Comparison of ENCODE assay signal across 19 cellular contexts in genomic region chr2:172439911-172440310, GRCh38. TPM values are rescaled to one million over a fixed set of nuclear protein-coding genes. Genes with fewer than 3 reads are reported as not detected.
DNase-seq lines count a peak whose midpoint lies in the region; ATAC-seq and TF ChIP-seq lines count a peak whose summit lies in the region.
"Had no signal": no experiment of that assay in that cellular context is flagged by ENCODE, and none has a peak within 500 bp of the region (broad histone marks: within the 10 kb centered on the region; RNA-seq: fewer than 3 reads in every experiment).

No MANE protein-coding gene starts in this region.

- peak overlapping the region; percentile 31 to 74 (median 56) for H3K4me3 Mint-ChIP-seq in CD4-positive, CD25-positive, alpha-beta regulatory T cell
- H3K4me3 Mint-ChIP-seq in naive thymus-derived CD8-positive, alpha-beta T cell = peak overlapping the region in 7 of 10 donors; percentile 9 to 75 (median 48)
- H3K4me3 Mint-ChIP-seq in chondrocyte (ENCODE audit: unreplicated experiment) = no peak overlapping the region
- H3K4me3 Mint-ChIP-seq: activated CD8-positive, alpha-beta memory T cell treated with anti-CD3 and anti-CD28 coated beads, Interleukin-2, amount 10 ng/mL, durations not matched to agents 7 days and 5 days; activated T-helper 17 cell treated with anti-CD3 and anti-CD28 coated beads, Interleukin-2, amount 50 U/mL, for 72 hours; naive B cell had no signal

- ATAC-seq in CD4-positive, CD25-positive, alpha-beta regulatory T cell (ENCODE audit: low read depth in 2 of 2) = no peak
- no peak for ATAC-seq in naive thymus-derived CD8-positive, alpha-beta T cell
- ATAC-seq in HG03571 (IDR thresholded peaks at IDR 0.05; ENCODE audit: unreplicated experiment) = no peak
- ATAC-seq: activated CD8-positive, alpha-beta memory T cell treated with anti-CD3 and anti-CD28 coated beads, Interleukin-2, amount 10 ng/mL, durations not matched to agents 7 days and 5 days; lower lobe of right lung had no signal

- peak overlapping the region in 1 of 3 donors; percentile 85 for H3K27ac Mint-ChIP-seq in CD4-positive, CD25-positive, alpha-beta regulatory T cell
- H3K27ac Mint-ChIP-seq in naive thymus-derived CD8-positive, alpha-beta T cell = peak overlapping the region in 5 of 10 donors; percentile 18 to 88 (median 78)
- H3K27ac Mint-ChIP-seq in chondrocyte (ENCODE audit: unreplicated experiment) = no peak overlapping the region
- H3K27ac Mint-ChIP-seq: activated CD8-positive, alpha-beta memory T cell treated with anti-CD3 and anti-CD28 coated beads, Interleukin-2, amount 10 ng/mL, durations not matched to agents 7 days and 5 days; activated T-helper 17 cell treated with anti-CD3 and anti-CD28 coated beads, Interleukin-2, amount 50 U/mL, for 72 hours; naive B cell had no signal

- TF ChIP-seq CTCF in KMS-11 (conservative IDR thresholded peaks at IDR 0.05; ENCODE audit: low read depth, low read length) (no peak), chondrocyte (IDR thresholded peaks at IDR 0.05) (no peak)

- no peaks in the 10 kb centered on the region for H3K9me3 Mint-ChIP-seq in CD4-positive, CD25-positive, alpha-beta regulatory T cell
- no peaks in the 10 kb centered on the region for H3K9me3 Mint-ChIP-seq in naive thymus-derived CD8-positive, alpha-beta T cell
- no peaks in the 10 kb centered on the region for H3K9me3 Mint-ChIP-seq in chondrocyte (ENCODE audit: low read depth)
- H3K9me3 Mint-ChIP-seq: activated T-helper 17 cell treated with anti-CD3 and anti-CD28 coated beads, Interleukin-2, amount 50 U/mL, for 72 hours; naive B cell had no signal

- H3K9ac ChIP-seq in KMS-11 (no peak overlapping the region), duodenal mucosa (ENCODE audit: low read depth in 1 of 2, low read length in 2 of 2) (peak overlapping the region in 1 of 2 donors; percentile 27)

- H2AFZ ChIP-seq in KMS-11 (ENCODE audit: low read depth) = no peak overlapping the region

- peaks cover 23 to 45% (median 36%) of the 10 kb centered on the region in 4 donors for H3K4me1 Mint-ChIP-seq in CD4-positive, CD25-positive, alpha-beta regulatory T cell
- peaks cover 2 to 49% (median 42%) of the 10 kb centered on the region in 4 donors for H3K4me1 Mint-ChIP-seq in naive thymus-derived CD8-positive, alpha-beta T cell
- H3K4me1 Mint-ChIP-seq in chondrocyte (ENCODE audit: low read depth) = peaks cover 26% of the 10 kb centered on the region

- peak overlapping the region; percentile 77 for H3K4me3 ChIP-seq in CD4-positive, CD25-positive, alpha-beta regulatory T cell (ENCODE audit: low read depth, low read length)
- no peak overlapping the region for H3K4me3 ChIP-seq in KMS-11 (IDR thresholded peaks at IDR 0.05; ENCODE audit: insufficient read depth, low read depth, low read length)
- H3K4me3 ChIP-seq in duodenal mucosa (ENCODE audit: low read depth in 1 of 2, low read length in 2 of 2) = peak overlapping the region; percentile 30 to 48
- H3K4me3 ChIP-seq: coronary artery, lower lobe of right lung, thoracic aorta had no signal

- no peaks in the 10 kb centered on the region for H3K79me2 ChIP-seq in KMS-11 (ENCODE audit: insufficient read depth, low read depth)

- no peaks in the 10 kb centered on the region for H3K36me3 ChIP-seq in CD4-positive, CD25-positive, alpha-beta regulatory T cell (ENCODE audit: control insufficient read depth, insufficient read depth, low read length)
- H3K36me3 ChIP-seq in KMS-11 (ENCODE audit: insufficient read depth) (no peaks in the 10 kb centered on the region), duodenal mucosa (ENCODE audit: control insufficient read depth in 1 of 2, insufficient read depth in 2 of 2, low read length in 2 of 2) (no peaks in the 10 kb centered on the region)
- H3K36me3 ChIP-seq: brain microvascular endothelial cell, lower lobe of right lung, thoracic aorta had no signal

- H3K27ac ChIP-seq in CD4-positive, CD25-positive, alpha-beta regulatory T cell (ENCODE audit: insufficient read depth, low read length, poor library complexity, severe bottlenecking) = peak overlapping the region; percentile 57
- no peak overlapping the region for H3K27ac ChIP-seq in KMS-11
- H3K27ac ChIP-seq in duodenal mucosa (ENCODE audit: low read depth, low read length) = peak overlapping the region; percentile 62
- H3K27ac ChIP-seq: brain microvascular endothelial cell, coronary artery, thoracic aorta had no signal

- peak overlapping the region; percentile 96; the same call in 1 of the 2 replicates for H3K4me2 ChIP-seq in KMS-11

- H3K27me3 Mint-ChIP-seq in CD4-positive, CD25-positive, alpha-beta regulatory T cell = no peaks in the 10 kb centered on the region
- no peaks in the 10 kb centered on the region for H3K27me3 Mint-ChIP-seq in naive thymus-derived CD8-positive, alpha-beta T cell
- H3K27me3 Mint-ChIP-seq in chondrocyte (ENCODE audit: low read depth) = no peaks in the 10 kb centered on the region
- H3K27me3 Mint-ChIP-seq: activated T-helper 17 cell treated with anti-CD3 and anti-CD28 coated beads, Interleukin-2, amount 50 U/mL, for 72 hours had no signal

- H3K36me3 Mint-ChIP-seq in CD4-positive, CD25-positive, alpha-beta regulatory T cell = peaks cover 8% of the 10 kb centered on the region
- peaks cover 0 to 11% (median 0%) of the 10 kb centered on the region in 3 donors for H3K36me3 Mint-ChIP-seq in naive thymus-derived CD8-positive, alpha-beta T cell
- no peaks in the 10 kb centered on the region for H3K36me3 Mint-ChIP-seq in chondrocyte (ENCODE audit: low read depth)
- H3K36me3 Mint-ChIP-seq: naive B cell had no signal

- H3K9me3 ChIP-seq in CD4-positive, CD25-positive, alpha-beta regulatory T cell (ENCODE audit: control insufficient read depth in 2 of 2, low read length in 2 of 2) = no peaks in the 10 kb centered on the region
- H3K9me3 ChIP-seq in duodenal mucosa (ENCODE audit: control insufficient read depth in 1 of 2, low read length in 2 of 2) = no peaks in the 10 kb centered on the region
- H3K9me3 ChIP-seq: lower lobe of right lung, thoracic aorta had no signal

- H3K4me1 ChIP-seq in CD4-positive, CD25-positive, alpha-beta regulatory T cell (ENCODE audit: control insufficient read depth, insufficient read depth, low read length, poor library complexity, severe bottlenecking) = peaks cover 81% of the 10 kb centered on the region
- H3K4me1 ChIP-seq in KMS-11 (ENCODE audit: low read depth, poor library complexity, severe bottlenecking) = peaks cover 64% of the 10 kb centered on the region
- H3K4me1 ChIP-seq in duodenal mucosa (ENCODE audit: control insufficient read depth in 1 of 2, insufficient read depth in 2 of 2, low read length in 2 of 2) = peaks cover 86 to 90% of the 10 kb centered on the region in 2 donors

- no peaks in the 10 kb centered on the region; the same call in 1 of the 2 replicates for H4K20me1 ChIP-seq in KMS-11 (ENCODE audit: insufficient read depth)

- POLR2A ChIA-PET in naive thymus-derived CD8-positive, alpha-beta T cell (lab: Charles Lee) = interaction anchor here (1.3 to 7.8 kb wide), 5 partner anchors 10 to 32 kb away, joined by 3 to 112 read pairs (median 14); partner anchors contain the start of gene ITGA6

- no peak for DNase-seq in CD4-positive, CD25-positive, alpha-beta regulatory T cell
- no peak for DNase-seq in naive thymus-derived CD8-positive, alpha-beta T cell
- DNase-seq in GDM1 (lab: John Stamatoyannopoulos, UW) = no peak
- no peak for DNase-seq in chondrocyte (ENCODE audit: low spot score)
- DNase-seq: activated CD8-positive, alpha-beta memory T cell treated with anti-CD3 and anti-CD28 coated beads, Interleukin-2, amount 10 ng/mL, durations not matched to agents 7 days and 5 days; DND-41; lower lobe of right lung; naive B cell; NCI-H1105; NCI-H2081; NCI-H446; stimulated activated CD8-positive, alpha-beta memory T cell treated with anti-CD3 and anti-CD28 coated beads, Interleukin-4, amount 100 ng/mL, for 48 hours had no signal

- no peaks in the 10 kb centered on the region for H3K27me3 ChIP-seq in CD4-positive, CD25-positive, alpha-beta regulatory T cell (ENCODE audit: control insufficient read depth, insufficient read depth, low read length)
- no peaks in the 10 kb centered on the region for H3K27me3 ChIP-seq in KMS-11 (ENCODE audit: insufficient read depth, low read depth)
- no peaks in the 10 kb centered on the region for H3K27me3 ChIP-seq in duodenal mucosa (ENCODE audit: control insufficient read depth in 1 of 2, insufficient read depth in 2 of 2, low read length in 2 of 2)
- H3K27me3 ChIP-seq: brain microvascular endothelial cell had no signal

RNA-seq across cellular contexts. Expression of gene ITGA6, which starts 12.5 kb away (rescaled TPM):
- total RNA-seq in CD4-positive, CD25-positive, alpha-beta regulatory T cell = 68.5 TPM
- 10 to 100 TPM; 39.2 to 59.4 (median 45.8) TPM for polyA plus RNA-seq in CD4-positive, CD25-positive, alpha-beta regulatory T cell
- total RNA-seq in naive thymus-derived CD8-positive, alpha-beta T cell = 100 to 1,000 TPM; 119 to 127 TPM
- polyA plus RNA-seq in naive thymus-derived CD8-positive, alpha-beta T cell = 10 to 100 TPM; 58.4 to 80.0 (median 64.2) TPM
- 3.4 to 5.7 TPM (median 5.0 TPM) in 3 replicates for total RNA-seq in chondrocyte

Comparison
In these comparisons a context has a peak if more than half of its experiments do, and no peak if none do; other contexts are left out.
1. RNA of gene ITGA6, which starts 12.5 kb away (total RNA-seq): 119 to 127 TPM in naive thymus-derived CD8-positive, alpha-beta T cell and 68.5 TPM in CD4-positive, CD25-positive, alpha-beta regulatory T cell (single experiment); 3.4 to 5.7 TPM in chondrocyte; every median in the first group is over 10 times any median in the second.